ENCODE assay signal across 8 cellular contexts in the genomic region with DNA sequence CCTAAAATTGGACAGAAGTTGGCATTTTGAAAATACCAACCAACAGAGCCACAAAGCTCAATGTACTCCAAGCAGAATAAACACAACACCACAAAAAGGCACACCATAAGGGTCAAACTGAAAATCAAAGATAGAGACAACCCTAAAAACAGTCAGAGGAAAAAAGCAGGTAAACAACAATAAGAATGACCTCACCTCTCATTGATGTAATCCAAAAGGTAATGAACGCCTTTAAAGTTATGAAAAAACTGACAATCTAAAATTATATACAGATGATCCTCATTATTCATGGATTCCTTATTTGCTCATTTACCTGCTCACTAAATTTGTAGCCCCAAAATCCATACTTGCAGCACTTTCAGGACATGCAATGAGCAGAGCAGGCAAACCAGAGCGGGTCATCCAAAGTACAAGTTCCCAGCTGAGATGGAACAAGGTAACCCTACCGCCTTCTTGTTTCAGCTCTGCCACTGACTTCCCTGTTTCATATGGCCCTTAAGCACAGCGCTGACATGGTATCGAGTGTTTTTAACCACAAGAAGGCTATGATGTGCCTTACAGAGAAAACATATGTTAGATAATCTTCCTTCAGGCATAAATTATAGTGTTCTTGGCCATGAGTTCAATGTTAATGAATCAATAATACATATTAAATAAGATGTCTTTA. TPM values are rescaled to one million over a fixed set of nuclear protein-coding genes. Genes with fewer than 3 reads are reported as not detected.
DNase-seq lines count a peak whose midpoint lies in the region; ATAC-seq, FAIRE-seq and TF ChIP-seq lines count a peak whose summit lies in the region.

No MANE protein-coding gene starts in this region.

- RAD21 ChIA-PET in GM12878 (lab: Charles Lee; ENCODE audit: unreplicated experiment): interaction anchor here (1.0 to 2.3 kb wide), 6 partner anchors 10 to 23 kb away, joined by 3 to 10 read pairs (median 6); partner anchors contain the start of gene RTN4

- no peaks in the 10 kb centered on the region for H3K9me3 ChIP-seq in GM12878 (replicated peaks; ENCODE audit: control insufficient read depth, insufficient read depth, low read length)

- SMC1A ChIA-PET in GM12878 (lab: Charles Lee; ENCODE audit: uncharacterized antibody, unreplicated experiment): interaction anchor here (0.6 to 3.5 kb wide), 13 partner anchors 8 to 134 kb away, joined by 3 to 20 read pairs (median 6); partner anchors contain the start of gene RTN4

- CTCF ChIA-PET in GM12878 (lab: Yijun Ruan, JAX): interaction anchor here (0.5 to 3.5 kb wide), 8 partner anchors 13 to 135 kb away, joined by 3 to 22 read pairs (median 7); partner anchors contain the start of gene RTN4

- H3K9ac ChIP-seq in GM12878 (ENCODE audit: control insufficient read depth, insufficient read depth, low read length): no peak overlapping the region

- DNase-seq in GM12878 (ENCODE audit: low read depth, low spot score): peak; percentile 62
- DNase-seq in KG1 (lab: John Stamatoyannopoulos, UW): no peak
- DNase-seq in NCI-H1092 (lab: John Stamatoyannopoulos, UW): no peak
- no peak for DNase-seq in posterior vena cava (ENCODE audit: low spot score)
- DNase-seq in pons (ENCODE audit: low spot score): no peak

- in situ Hi-C loops in GM12878 (cut with MboI): no loop called here

- H3K36me3 ChIP-seq in GM12878 (ENCODE audit: control insufficient read depth in 2 of 2, insufficient read depth in 2 of 2, low read length in 1 of 2): no peaks in the 10 kb centered on the region

- WGBS in GM12878 (ENCODE audit: insufficient coverage, insufficient replicate concordance, low lambda C conversion rate, missing lambda C conversion rate): 26% methylated on average over 5 of the region's 5 CpGs

- no TSS peak for BruUV-seq in GM12878 (replicated peaks; lab: Mats Ljungman, UMichigan)

- ATAC-seq in GM18499 (IDR thresholded peaks at IDR 0.05; ENCODE audit: insufficient read depth, unreplicated experiment): peak; percentile 96
- ATAC-seq in GM21367 (IDR thresholded peaks at IDR 0.05; ENCODE audit: unreplicated experiment): peak; percentile 95
- ATAC-seq in HG03342 (IDR thresholded peaks at IDR 0.05; ENCODE audit: unreplicated experiment): peak; percentile 98
- ATAC-seq in GM12878: peak; percentile 96

- H3K4me2 ChIP-seq in GM12878 (ENCODE audit: control insufficient read depth, insufficient read depth): peak overlapping the region; percentile 49

- H3K4me3 ChIP-seq in GM12878: peak overlapping the region; percentile 2; the same call in 1 of the 2 replicates

- H2AFZ ChIP-seq in GM12878 (ENCODE audit: control insufficient read depth, low read depth, low read length): no peak overlapping the region

- no peak for TF ChIP-seq RAD21 in GM12878 (IDR thresholded peaks at IDR 0.05; ENCODE audit: insufficient read depth, low read depth, low read length)

- peak overlapping the region; percentile 32 for H3K27ac ChIP-seq in GM12878 (ENCODE audit: control insufficient read depth, insufficient read depth)

- H4K20me1 ChIP-seq in GM12878 (ENCODE audit: control insufficient read depth, insufficient read depth): no peaks in the 10 kb centered on the region; the same call in 1 of the 2 replicates

- intact Hi-C loops in GM12878 (cut with micrococcal nuclease; ENCODE audit: unreplicated experiment) (no loop called here), posterior vena cava (cut with DNase I) (no loop called here)

- H3K79me2 ChIP-seq in GM12878 (ENCODE audit: control insufficient read depth, insufficient read depth, low read length): peaks cover 95% of the 10 kb centered on the region

- TF ChIP-seq CTCF in GM12878 (IDR thresholded peaks at IDR 0.05 in 2 of 3, conservative IDR thresholded peaks at IDR 0.05 in 1 of 3; ENCODE audit: control insufficient read depth in 2 of 3, extremely low read depth in 1 of 3, insufficient read depth in 1 of 3, low read depth in 3 of 3, low read length in 3 of 3): no peak

- no peaks in the 10 kb centered on the region for H3K27me3 ChIP-seq in GM12878 (replicated peaks in 1 of 2; ENCODE audit: control insufficient read depth in 2 of 2, insufficient read depth in 2 of 2, low read length in 1 of 2)

- no peak for TF ChIP-seq POLR2A in GM12878 (IDR thresholded peaks at IDR 0.05; ENCODE audit: low read depth, low read length)

- peaks cover 19% of the 10 kb centered on the region for H3K4me1 ChIP-seq in GM12878 (ENCODE audit: control insufficient read depth, insufficient read depth, low read length)

- POLR2A ChIA-PET in GM12878 (lab: Charles Lee): interaction anchor here (0.6 to 3.0 kb wide), 8 partner anchors 8 to 299 kb away, joined by 3 to 17 read pairs (median 4); partner anchors contain the start of gene RTN4

- TF ChIP-seq EP300 in GM12878 (IDR thresholded peaks at IDR 0.05; ENCODE audit: borderline replicate concordance in 1 of 2, control insufficient read depth in 1 of 2, low read depth in 2 of 2, low read length in 2 of 2): no peak

- FAIRE-seq in GM12878 (lab: Jason Lieb, UNC): peak; percentile 89

TF ChIP-seq in GM12878, 131 proteins besides CTCF, POLR2A, EP300 and RAD21 (continues in another document):
- no peak for TF ChIP-seq STAT3 (IDR thresholded peaks at IDR 0.05; ENCODE audit: low read depth, low read length)
- no peak for TF ChIP-seq CEBPB (IDR thresholded peaks at IDR 0.05; ENCODE audit: borderline replicate concordance in 1 of 2, low read depth in 2 of 2, low read length in 2 of 2)
- no peak for TF ChIP-seq TBL1XR1 (IDR thresholded peaks at IDR 0.05; ENCODE audit: low read depth, low read length)
- TF ChIP-seq, protein P1, sequence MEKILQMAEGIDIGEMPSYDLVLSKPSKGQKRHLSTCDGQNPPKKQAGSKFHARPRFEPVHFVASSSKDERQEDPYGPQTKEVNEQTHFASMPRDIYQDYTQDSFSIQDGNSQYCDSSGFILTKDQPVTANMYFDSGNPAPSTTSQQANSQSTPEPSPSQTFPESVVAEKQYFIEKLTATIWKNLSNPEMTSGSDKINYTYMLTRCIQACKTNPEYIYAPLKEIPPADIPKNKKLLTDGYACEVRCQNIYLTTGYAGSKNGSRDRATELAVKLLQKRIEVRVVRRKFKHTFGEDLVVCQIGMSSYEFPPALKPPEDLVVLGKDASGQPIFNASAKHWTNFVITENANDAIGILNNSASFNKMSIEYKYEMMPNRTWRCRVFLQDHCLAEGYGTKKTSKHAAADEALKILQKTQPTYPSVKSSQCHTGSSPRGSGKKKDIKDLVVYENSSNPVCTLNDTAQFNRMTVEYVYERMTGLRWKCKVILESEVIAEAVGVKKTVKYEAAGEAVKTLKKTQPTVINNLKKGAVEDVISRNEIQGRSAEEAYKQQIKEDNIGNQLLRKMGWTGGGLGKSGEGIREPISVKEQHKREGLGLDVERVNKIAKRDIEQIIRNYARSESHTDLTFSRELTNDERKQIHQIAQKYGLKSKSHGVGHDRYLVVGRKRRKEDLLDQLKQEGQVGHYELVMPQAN (conservative IDR thresholded peaks at IDR 0.05): no peak
- TF ChIP-seq ZNF384 (IDR thresholded peaks at IDR 0.05; ENCODE audit: borderline replicate concordance, low read depth, low read length): no peak
- 0 out of 2 replicates have a peak, but pooled peaks have one; percentile 41 for TF ChIP-seq BCL11A (IDR thresholded peaks at IDR 0.05; ENCODE audit: low read depth, low read length)
- TF ChIP-seq POU2F2 (IDR thresholded peaks at IDR 0.05; ENCODE audit: borderline replicate concordance, low read depth, low read length): peak; percentile 16; the same call in 1 of the 3 replicates
- no peak for TF ChIP-seq MXI1 (IDR thresholded peaks at IDR 0.05; ENCODE audit: low read depth, low read length)
- no peak for TF ChIP-seq KAT2A (conservative IDR thresholded peaks at IDR 0.05; ENCODE audit: control insufficient read depth, low read depth, low read length)

RNA-seq across cellular contexts. Expression of gene RTN4, which starts 17.0 kb away (rescaled TPM):
- 114 and 117 TPM in 2 replicates for total RNA-seq in GM12878 (2013; cell fraction: nucleolus; rRNA removed)
- total RNA-seq in GM12878 (2014; rRNA removed): 55.5 and 56.0 TPM in 2 replicates
- 65.5 and 69.7 TPM in 2 replicates for total RNA-seq in GM12878 (2014; rRNA removed; fragmentation: Illumina TruSeq; extraction: Trizol)
- 133 TPM in 2 replicates for total RNA-seq in GM12878 (2021)
- 56.1 TPM for polyA plus RNA-seq in GM12878 (2011; ENCODE audit: low read depth)
- polyA plus RNA-seq in GM12878 (2011; rRNA removed): 94.3 and 135 TPM in 2 replicates
- 31.6 and 46.1 TPM in 2 replicates for polyA plus RNA-seq in GM12878 (2011; cell fraction: cytosol; rRNA removed)
- 43.0 and 55.6 TPM in 2 replicates for polyA plus RNA-seq in GM12878 (2011; cell fraction: nucleus; rRNA removed)
- polyA plus RNA-seq in GM12878 (2012): 94.6 and 95.7 TPM in 2 replicates
- 130 and 166 TPM in 2 replicates for polyA plus RNA-seq in GM12878 (2014; fragmentation: Illumina TruSeq; extraction: Trizol)
- 100 to 1,000 TPM in 1 of 2 experiments, 10 to 100 TPM in 1; 68.0 to 112 TPM for polyA plus RNA-seq in GM12878 (2014; fragmentation: Nextera tagmentation; extraction: Ambion mirVana)
- polyA plus RNA-seq in GM12878 (2014; rRNA removed): 71.2 and 72.6 TPM in 2 replicates
- 10 to 100 TPM; 78.4 to 88.1 TPM for polyA plus RNA-seq in GM12878 (2016; fragmentation: Nextera tagmentation; extraction: Ambion mirVana)
- polyA minus RNA-seq in GM12878 (2011; rRNA and poly(A)+ RNA removed): 50.2 and 64.6 TPM in 2 replicates
- polyA minus RNA-seq in GM12878 (2011; cell fraction: cytosol; rRNA and poly(A)+ RNA removed): 23.1 and 32.0 TPM in 2 replicates
- polyA minus RNA-seq in GM12878 (2011; cell fraction: nucleus; rRNA and poly(A)+ RNA removed): 25.6 and 43.1 TPM in 2 replicates
- 100 to 1,000 TPM; 324 to 410 TPM for total RNA-seq in posterior vena cava
